Comparison of ENCODE assay signal across 25 cellular contexts in the genomic region with DNA sequence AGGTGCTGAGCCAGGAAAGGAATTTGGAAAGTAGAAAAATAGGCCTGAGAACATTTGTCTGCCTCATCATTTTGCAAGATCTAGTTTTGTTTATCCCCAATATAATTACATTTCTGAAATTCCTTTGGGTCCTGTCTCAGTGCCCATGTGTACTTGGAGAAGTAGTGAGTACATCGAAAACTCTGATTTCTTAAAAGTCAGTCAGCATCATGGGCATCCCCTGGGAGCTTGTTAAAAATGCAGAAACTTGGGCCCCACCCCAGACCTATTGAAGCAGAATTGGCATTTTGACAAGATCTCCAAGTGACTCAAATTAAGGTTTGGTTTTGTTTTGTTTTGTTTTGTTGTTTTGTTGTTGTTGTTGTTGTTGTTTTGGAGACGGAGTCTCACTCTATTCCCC.
"Had no signal": no experiment of that assay in that cellular context is flagged by ENCODE, and none has a peak within 500 bp of the region (broad histone marks: within the 10 kb centered on the region; RNA-seq: fewer than 3 reads in every experiment).

No MANE protein-coding gene starts in this region.

- DNase-seq: activated CD4-positive, alpha-beta T cell treated with anti-CD3 and anti-CD28 coated beads for 48 hours; activated CD4-positive, alpha-beta T cell treated with anti-CD3 and anti-CD28 coated beads, Interleukin-2, amount 50 U/mL, for 48 hours; activated CD8-positive, alpha-beta memory T cell treated with anti-CD3 and anti-CD28 coated beads for 24 hours; activated gamma-delta T cell; activated naive CD4-positive, alpha-beta T cell treated with anti-CD3 and anti-CD28 coated beads, Interleukin-2, amount 10 ng/mL, durations not matched to agents 7 days and 5 days; activated naive CD8-positive, alpha-beta T cell treated with anti-CD3 and anti-CD28 coated beads, Interleukin-2, amount 10 ng/mL, durations not matched to agents 7 days and 5 days; amygdala; cerebellar nuclear complex; dorsolateral prefrontal cortex; effector memory CD4-positive, alpha-beta T cell; gastrocnemius medialis; glutamatergic neuron; left ventricle myocardium inferior; mesendoderm; mucosa of descending colon; stimulated activated CD4-positive, alpha-beta T cell treated with anti-CD3 and anti-CD28 coated beads, Interleukin-15, amount 100 ng/mL, for 24 hours; stimulated activated CD4-positive, alpha-beta T cell treated with anti-CD3 and anti-CD28 coated beads, Interleukin-2, amount 100 ng/mL, for 24 hours; stimulated activated naive CD4-positive, alpha-beta T cell treated with Interleukin-2 at 50 U/mL for 16 hours had no signal

- H3K4me3 ChIP-seq: cardiac muscle cell, coronary artery, dorsolateral prefrontal cortex, gastrocnemius medialis, left ventricle myocardium inferior, lung, mucosa of descending colon, right atrium auricular region, thoracic aorta had no signal

- H3K27me3 Mint-ChIP-seq: activated naive CD4-positive, alpha-beta T cell treated with anti-CD3 and anti-CD28 coated beads, Interleukin-2, amount 10 ng/mL, durations not matched to agents 7 days and 5 days; activated naive CD8-positive, alpha-beta T cell treated with anti-CD3 and anti-CD28 coated beads, Interleukin-2, amount 10 ng/mL, durations not matched to agents 7 days and 5 days; natural killer cell treated with Interleukin-12 subunit alpha and Interleukin-12 subunit beta and Interleukin-15 and Interleukin-18, amount 100 ng/mL, for 72 hours had no signal

- H3K36me3 Mint-ChIP-seq: activated naive CD4-positive, alpha-beta T cell treated with anti-CD3 and anti-CD28 coated beads, Interleukin-2, amount 10 ng/mL, durations not matched to agents 7 days and 5 days; activated naive CD8-positive, alpha-beta T cell treated with anti-CD3 and anti-CD28 coated beads, Interleukin-2, amount 10 ng/mL, durations not matched to agents 7 days and 5 days; natural killer cell treated with Interleukin-12 subunit alpha and Interleukin-12 subunit beta and Interleukin-15 and Interleukin-18, amount 100 ng/mL, for 72 hours had no signal

- H3K27ac Mint-ChIP-seq: activated naive CD4-positive, alpha-beta T cell treated with anti-CD3 and anti-CD28 coated beads, Interleukin-2, amount 10 ng/mL, durations not matched to agents 7 days and 5 days; activated naive CD8-positive, alpha-beta T cell treated with anti-CD3 and anti-CD28 coated beads, Interleukin-2, amount 10 ng/mL, durations not matched to agents 7 days and 5 days; activated T-helper 1 cell treated with anti-CD3 and anti-CD28 coated beads, Interleukin-12 subunit alpha, Interleukin-12 subunit beta, Interleukin-2, Interleukin-4 antibody, amounts not matched to agents 30 ng/mL and 10 ng/mL and 1 ng/mL, durations not matched to agents 14 hours and 24 hours and 36 hours; natural killer cell treated with Interleukin-12 subunit alpha and Interleukin-12 subunit beta and Interleukin-15 and Interleukin-18, amount 100 ng/mL, for 72 hours had no signal

- H3K9me3 Mint-ChIP-seq: activated naive CD4-positive, alpha-beta T cell treated with anti-CD3 and anti-CD28 coated beads, Interleukin-2, amount 10 ng/mL, durations not matched to agents 7 days and 5 days; activated naive CD8-positive, alpha-beta T cell treated with anti-CD3 and anti-CD28 coated beads, Interleukin-2, amount 10 ng/mL, durations not matched to agents 7 days and 5 days; activated T-helper 1 cell treated with anti-CD3 and anti-CD28 coated beads, Interleukin-12 subunit alpha, Interleukin-12 subunit beta, Interleukin-2, Interleukin-4 antibody, amounts not matched to agents 30 ng/mL and 10 ng/mL and 1 ng/mL, durations not matched to agents 14 hours and 24 hours and 36 hours; natural killer cell treated with Interleukin-12 subunit alpha and Interleukin-12 subunit beta and Interleukin-15 and Interleukin-18, amount 100 ng/mL, for 72 hours had no signal

- H3K4me3 Mint-ChIP-seq: activated naive CD4-positive, alpha-beta T cell treated with anti-CD3 and anti-CD28 coated beads, Interleukin-2, amount 10 ng/mL, durations not matched to agents 7 days and 5 days; activated naive CD8-positive, alpha-beta T cell treated with anti-CD3 and anti-CD28 coated beads, Interleukin-2, amount 10 ng/mL, durations not matched to agents 7 days and 5 days; activated T-helper 1 cell treated with anti-CD3 and anti-CD28 coated beads, Interleukin-12 subunit alpha, Interleukin-12 subunit beta, Interleukin-2, Interleukin-4 antibody, amounts not matched to agents 30 ng/mL and 10 ng/mL and 1 ng/mL, durations not matched to agents 14 hours and 24 hours and 36 hours; natural killer cell treated with Interleukin-12 subunit alpha and Interleukin-12 subunit beta and Interleukin-15 and Interleukin-18, amount 100 ng/mL, for 72 hours had no signal

- ATAC-seq: gastrocnemius medialis; mucosa of descending colon; natural killer cell treated with Interleukin-12 subunit alpha and Interleukin-12 subunit beta and Interleukin-15 and Interleukin-18, amount 100 ng/mL, for 72 hours had no signal
